8 cellular contexts compared by ENCODE assay signal in the genomic region with DNA sequence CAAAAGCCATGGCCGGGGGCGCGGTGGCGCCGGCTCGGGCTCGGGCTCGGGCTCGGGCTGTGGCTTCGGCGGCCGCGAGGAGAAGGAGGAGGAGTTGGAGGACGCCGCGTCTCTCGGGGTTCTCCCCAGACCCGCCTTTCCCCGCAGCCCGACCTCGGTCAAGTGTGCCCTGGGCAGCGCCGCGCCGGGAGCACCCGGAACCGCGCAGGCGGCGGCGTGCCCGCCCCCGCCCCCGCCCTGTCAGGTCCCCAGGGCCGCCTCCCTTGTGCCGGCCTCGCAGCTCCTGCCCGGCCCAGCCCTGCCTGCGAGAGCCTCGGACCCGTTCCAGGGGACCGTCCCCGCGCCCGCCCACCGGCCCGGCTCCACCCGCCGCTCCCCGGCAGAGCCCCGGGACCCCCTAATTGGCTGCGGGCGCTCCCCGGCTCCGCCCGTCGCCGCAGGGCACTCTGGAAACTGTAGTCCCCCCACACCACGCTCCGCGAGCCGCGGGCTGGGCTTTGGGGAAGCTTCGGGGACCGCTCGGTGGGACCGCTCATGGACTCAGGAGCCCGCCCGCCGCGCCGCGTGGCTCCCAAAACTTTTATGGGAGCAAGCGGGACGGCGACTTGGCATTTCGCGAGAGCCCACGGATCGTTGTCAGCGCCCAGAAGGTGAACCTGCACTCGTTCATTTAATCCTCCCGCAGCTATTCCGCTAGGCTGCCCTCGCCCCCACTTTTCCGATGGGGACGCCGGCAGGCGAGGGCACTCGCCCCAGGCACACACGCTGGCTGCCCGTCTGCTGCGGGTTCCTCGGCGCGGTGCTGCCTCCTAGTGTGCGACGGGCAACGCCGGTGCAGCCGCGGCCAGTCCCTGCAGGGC. TPM values are rescaled to one million over a fixed set of nuclear protein-coding genes. Genes with fewer than 3 reads are reported as not detected.
DNase-seq lines count a peak whose midpoint lies in the region; ATAC-seq and TF ChIP-seq lines count a peak whose summit lies in the region.

Gene STK10 (minus strand): TSS at position 192 of the 860 bp plus-strand sequence. CDS start 182 bp downstream, at position 10.

- no peaks in the 10 kb centered on the region for H3K4me1 ChIP-seq in right lobe of liver

- peak; percentile 79 to 90 (median 84) for DNase-seq in CD4-positive, alpha-beta T cell
- DNase-seq in NCI-H82 (lab: John Stamatoyannopoulos, UW) (peak; percentile 88), dermis microvascular lymphatic vessel endothelial cell (ENCODE audit: low read depth in 2 of 2) (peak; percentile 79 to 92), right lobe of liver (peak; percentile 97)
- peak; percentile 89 to 91 for DNase-seq in activated CD4-positive, alpha-beta T cell treated with anti-CD3 and anti-CD28 coated beads, Interleukin-2, amount 50 U/mL, for 48 hours
- peak; percentile 88 for DNase-seq in stimulated activated CD4-positive, alpha-beta T cell treated with anti-CD3 and anti-CD28 coated beads, Interleukin-4, amount 100 ng/mL, for 24 hours

- H3K9me3 Mint-ChIP-seq in CD4-positive, alpha-beta T cell = no peaks in the 10 kb centered on the region

- H3K4me3 Mint-ChIP-seq in CD4-positive, alpha-beta T cell = peak within 1 kb of the TSS; percentile 100

- H3K9me3 ChIP-seq in CD4-positive, alpha-beta T cell (ENCODE audit: control insufficient read depth, low read length) = no peaks in the 10 kb centered on the region
- no peaks in the 10 kb centered on the region for H3K9me3 ChIP-seq in right lobe of liver

- peak within 1 kb of the TSS; percentile 55 to 87 (median 87) for H3K4me3 ChIP-seq in right lobe of liver

- CTCF ChIA-PET in CD4-positive, alpha-beta T cell (lab: Charles Lee) = interaction anchor here (0.7 to 6.3 kb wide), 26 partner anchors 10 to 277 kb away, joined by 3 to 85 read pairs (median 5); partner anchors contain the start of genes FBXW11 and UBTD2

- H3K4me1 Mint-ChIP-seq in CD4-positive, alpha-beta T cell (ENCODE audit: low read depth) = peaks cover 37% of the 10 kb centered on the region

- peak; percentile 92 for TF ChIP-seq CTCF in CD4-positive, alpha-beta T cell (IDR thresholded peaks at IDR 0.05)
- TF ChIP-seq CTCF in right lobe of liver (IDR thresholded peaks at IDR 0.05) = peak; percentile 88 to 95 (median 90)

- ATAC-seq in CD4-positive, alpha-beta T cell (ENCODE audit: poor library complexity) = peak; percentile 74
- peak; percentile 69 for ATAC-seq in GM19395 (IDR thresholded peaks at IDR 0.05; ENCODE audit: unreplicated experiment)
- ATAC-seq in HG03558 (IDR thresholded peaks at IDR 0.05; ENCODE audit: extremely low read depth, unreplicated experiment) = peak; percentile 45
- ATAC-seq in right lobe of liver = peak; percentile 91 to 96 (median 92)

- H3K27ac Mint-ChIP-seq in CD4-positive, alpha-beta T cell = peak within 1 kb of the TSS; percentile 98

- H3K36me3 ChIP-seq in right lobe of liver = no peaks in the 10 kb centered on the region

- H3K36me3 Mint-ChIP-seq in CD4-positive, alpha-beta T cell (ENCODE audit: low read depth) = peaks cover 46% of the 10 kb centered on the region

- no peaks in the 10 kb centered on the region for H3K27me3 ChIP-seq in CD4-positive, alpha-beta T cell (ENCODE audit: control insufficient read depth, insufficient read depth, low read length)
- H3K27me3 ChIP-seq in right lobe of liver = no peaks in the 10 kb centered on the region

- POLR2A ChIA-PET in CD4-positive, alpha-beta T cell (lab: Charles Lee) = interaction anchor here (0.6 to 9.0 kb wide), 21 partner anchors 12 to 953 kb away, joined by 3 to 592 read pairs (median 6); partner anchors contain the start of gene FBXW11

- peak within 1 kb of the TSS; percentile 98 for H3K27ac ChIP-seq in CD4-positive, alpha-beta T cell (ENCODE audit: low read depth, low read length)
- H3K27ac ChIP-seq in right lobe of liver = peak within 1 kb of the TSS; percentile 60 to 82 (median 73)

- WGBS in right lobe of liver (ENCODE audit: insufficient coverage, low coverage, low lambda C conversion rate, missing lambda C conversion rate) = 0% methylated on average over 11 of the region's 102 CpGs

- no peaks in the 10 kb centered on the region for H3K27me3 Mint-ChIP-seq in CD4-positive, alpha-beta T cell

- intact Hi-C loops in CD4-positive, alpha-beta T cell (cut with DNase I, micrococcal nuclease) = loop anchor here (1.0 to 10.0 kb wide), 13 partner anchors 9 to 867 kb away; partner anchors contain the start of genes FBXW11 (in 2 of the 2), CREBRF (in 1 of the 2), DUSP1 (in 1 of the 2) and UBTD2 (in 1 of the 2)
- intact Hi-C loops in right lobe of liver (cut with DNase I) = loop anchor here in 1 of 2 donors (2.0 kb wide), 1 partner anchor 81 kb away; no protein-coding TSS in a partner anchor

- TF ChIP-seq POLR2A in right lobe of liver (IDR thresholded peaks at IDR 0.05) = peak; percentile 85

RNA-seq across cellular contexts. Expression of gene STK10, which starts in this region (rescaled TPM):
- 100 to 1,000 TPM; 211 to 229 TPM for total RNA-seq in CD4-positive, alpha-beta T cell
- total RNA-seq in dermis microvascular lymphatic vessel endothelial cell (27.8 and 29.1 TPM in 2 replicates), right lobe of liver (10 to 100 TPM in 2 of 6 experiments, 1 to 10 TPM in 4; 6.9 to 27.4 (median 9.0) TPM)

Comparison
In these comparisons a context has a peak if more than half of its experiments do, and no peak if none do; other contexts are left out.
1. Peak in every context shown above with its lines: DNase-seq, ATAC-seq, H3K4me3 ChIP-seq and H3K27ac ChIP-seq.